ENCODE assay signal across 1 cellular context in genomic region chr11:15201586-15201985, GRCh38.
TF ChIP-seq lines count a peak whose summit lies in the region.

No MANE protein-coding gene starts in this region.

TF ChIP-seq in SK-N-SH, 30 proteins besides CTCF, POLR2A, EP300 and RAD21:
- TF ChIP-seq IRF3 (IDR thresholded peaks at IDR 0.05; ENCODE audit: low read depth, low read length) (no peak), GATA2 (CRISPR knock-in tag; IDR thresholded peaks at IDR 0.05) (no peak), REST (IDR thresholded peaks at IDR 0.05; ENCODE audit: low read depth, low read length) (no peak), TAF1 (IDR thresholded peaks at IDR 0.05; ENCODE audit: borderline replicate concordance, low read depth, low read length) (no peak), FOSL2 (IDR thresholded peaks at IDR 0.05; ENCODE audit: borderline replicate concordance, low read depth) (no peak), USF1 (IDR thresholded peaks at IDR 0.05; ENCODE audit: borderline replicate concordance, low read depth) (no peak), MEF2A (IDR thresholded peaks at IDR 0.05; ENCODE audit: borderline replicate concordance, low read depth) (no peak), PBX3 (IDR thresholded peaks at IDR 0.05) (no peak), MXI1 (IDR thresholded peaks at IDR 0.05; ENCODE audit: low read depth, low read length) (no peak), EZH2phosphoT487 (IDR thresholded peaks at IDR 0.05; ENCODE audit: borderline replicate concordance, low read depth) (no peak), TCF12 (IDR thresholded peaks at IDR 0.05) (no peak), TEAD4 (IDR thresholded peaks at IDR 0.05; ENCODE audit: borderline replicate concordance, insufficient read depth) (no peak), NRF1 (IDR thresholded peaks at IDR 0.05; ENCODE audit: low read depth, low read length) (no peak), ZBTB33 (IDR thresholded peaks at IDR 0.05; ENCODE audit: borderline replicate concordance, low read depth) (no peak)
TF ChIP-seq in SK-N-SH: peak in this region for 0.
